In the genomic region with DNA sequence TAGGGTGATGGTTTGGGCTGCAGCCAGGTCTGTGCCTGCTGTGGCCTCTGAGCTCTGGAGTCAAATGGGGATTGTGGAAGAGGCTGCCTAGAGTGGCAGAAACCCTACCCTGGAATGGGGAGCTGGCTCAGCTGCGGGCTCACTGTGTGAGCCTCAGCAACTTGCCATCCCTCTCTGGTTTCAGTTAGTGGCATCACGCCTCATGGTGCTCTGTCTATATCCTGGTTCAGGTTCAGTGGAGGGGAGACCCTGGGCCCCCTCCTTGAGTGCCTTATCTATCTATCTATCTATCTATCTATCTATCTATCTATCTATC, we compare ENCODE assay signal across 37 cellular contexts.
"Had no signal": no experiment of that assay in that cellular context is flagged by ENCODE, and none has a peak within 500 bp of the region (broad histone marks: within the 10 kb centered on the region; RNA-seq: fewer than 3 reads in every experiment).

No MANE protein-coding gene starts in this region.

- H3K36me3 ChIP-seq: adrenal gland, esophagus muscularis mucosa, gastrocnemius medialis, WERI-Rb-1 had no signal

- DNase-seq: activated B cell treated with CpG ODN at 0.5 μM for 24 hours; activated CD4-positive, alpha-beta memory T cell treated with anti-CD3 and anti-CD28 coated beads for 36 hours; activated CD4-positive, alpha-beta T cell treated with anti-CD3 and anti-CD28 coated beads for 36 hours; activated CD4-positive, alpha-beta T cell treated with anti-CD3 and anti-CD28 coated beads, Interleukin-2, amount 10 ng/mL, durations not matched to agents 24 days and 14 days; activated CD8-positive, alpha-beta memory T cell treated with anti-CD3 and anti-CD28 coated beads, Interleukin-2, amount 50 U/mL, for 4 hours; activated CD8-positive, alpha-beta T cell treated with anti-CD3 and anti-CD28 coated beads, Interleukin-2, amount 10 ng/mL, durations not matched to agents 7 days and 5 days; activated effector memory CD4-positive, alpha-beta T cell treated with anti-CD3 and anti-CD28 coated beads, Interleukin-2, amount 50 U/mL, for 16 hours; activated naive CD4-positive, alpha-beta T cell treated with anti-CD3 and anti-CD28 coated beads for 36 hours; activated naive CD8-positive, alpha-beta T cell treated with anti-CD3 and anti-CD28 coated beads for 36 hours; activated naive CD8-positive, alpha-beta T cell treated with anti-CD3 and anti-CD28 coated beads, Interleukin-2, amount 50 U/mL, for 24 hours; activated T-cell treated with anti-CD3 and anti-CD28 coated beads, Interleukin-2, amount 50 U/mL, for 1 hour; activated T-cell treated with anti-CD3 and anti-CD28 coated beads, Interleukin-2, amount 50 U/mL, for 48 hours; adrenal gland; amygdala; aorta; body of pancreas; central memory CD4-positive, alpha-beta T cell; cerebellar nuclear complex; cortex of kidney; dermis blood vessel endothelial cell; effector CD4-positive, alpha-beta T cell; effector memory CD8-positive, alpha-beta T cell; erythroblast; foreskin keratinocyte; gastrocnemius medialis; glutamatergic neuron; T-helper 1 cell; T-helper 17 cell; T1000; WERI-Rb-1 had no signal

- H3K4me1 Mint-ChIP-seq: activated B cell treated with CpG ODN at 0.5 μM for 24 hours; activated CD4-positive, alpha-beta T cell treated with anti-CD3 and anti-CD28 coated beads for 36 hours; activated naive CD4-positive, alpha-beta T cell treated with anti-CD3 and anti-CD28 coated beads, Interleukin-2, amount 50 U/mL, for 24 hours; activated naive CD8-positive, alpha-beta T cell treated with anti-CD3 and anti-CD28 coated beads for 36 hours; activated naive CD8-positive, alpha-beta T cell treated with anti-CD3 and anti-CD28 coated beads, Interleukin-2, amount 50 U/mL, for 24 hours; T-helper 17 cell had no signal

- H3K9me3 Mint-ChIP-seq: activated CD4-positive, alpha-beta T cell treated with anti-CD3 and anti-CD28 coated beads, Interleukin-2, amount 10 ng/mL, durations not matched to agents 24 days and 14 days; activated T-helper 1 cell treated with anti-CD3 and anti-CD28 coated beads, Interleukin-12 subunit alpha, Interleukin-12 subunit beta, Interleukin-2, Interleukin-4 antibody, amounts not matched to agents 30 ng/mL and 10 ng/mL and 1 ng/mL, durations not matched to agents 14 hours and 24 hours and 36 hours; T-helper 2 cell treated with Interferon-gamma antibody and Interleukin-4, amounts not matched to agents 5 μg/mL and 100 μg/mL, for 36 hours had no signal

- H3K27ac Mint-ChIP-seq: activated B cell treated with CpG ODN at 0.5 μM for 24 hours; activated CD4-positive, alpha-beta memory T cell treated with anti-CD3 and anti-CD28 coated beads for 36 hours; activated CD4-positive, alpha-beta T cell treated with anti-CD3 and anti-CD28 coated beads for 36 hours; activated CD4-positive, alpha-beta T cell treated with anti-CD3 and anti-CD28 coated beads, Interleukin-2, amount 10 ng/mL, durations not matched to agents 24 days and 14 days; activated CD8-positive, alpha-beta memory T cell treated with anti-CD3 and anti-CD28 coated beads, Interleukin-2, amount 10 ng/mL, durations not matched to agents 7 days and 5 days; activated CD8-positive, alpha-beta T cell treated with anti-CD3 and anti-CD28 coated beads, Interleukin-2, amount 10 ng/mL, durations not matched to agents 7 days and 5 days; activated naive CD4-positive, alpha-beta T cell treated with anti-CD3 and anti-CD28 coated beads for 36 hours; activated naive CD4-positive, alpha-beta T cell treated with anti-CD3 and anti-CD28 coated beads, Interleukin-2, amount 50 U/mL, for 24 hours; activated naive CD8-positive, alpha-beta T cell treated with anti-CD3 and anti-CD28 coated beads for 36 hours; activated naive CD8-positive, alpha-beta T cell treated with anti-CD3 and anti-CD28 coated beads, Interleukin-2, amount 50 U/mL, for 24 hours; activated T-helper 1 cell treated with anti-CD3 and anti-CD28 coated beads, Interleukin-12 subunit alpha, Interleukin-12 subunit beta, Interleukin-2, Interleukin-4 antibody, amounts not matched to agents 30 ng/mL and 10 ng/mL and 1 ng/mL, durations not matched to agents 14 hours and 24 hours and 36 hours; activated T-helper 2 cell treated with anti-CD3 and anti-CD28 coated beads, Interferon-gamma antibody, Interleukin-2, Interleukin-4, amounts not matched to agents 10 μg/mL and 5 μg/mL and 100 μg/mL, durations not matched to agents 14 hours and 24 hours and 36 hours; effector memory CD8-positive, alpha-beta T cell; T-helper 17 cell; T-helper 2 cell treated with Interferon-gamma antibody and Interleukin-4, amounts not matched to agents 5 μg/mL and 100 μg/mL, for 36 hours had no signal

- H3K9me3 ChIP-seq: adrenal gland, gastrocnemius medialis had no signal

- H3K4me1 ChIP-seq: adrenal gland, body of pancreas, foreskin keratinocyte had no signal

- H3K27me3 ChIP-seq: adrenal gland, body of pancreas, esophagus muscularis mucosa, gastrocnemius medialis had no signal

- H3K4me3 Mint-ChIP-seq: activated B cell treated with CpG ODN at 0.5 μM for 24 hours; activated CD4-positive, alpha-beta memory T cell treated with anti-CD3 and anti-CD28 coated beads for 36 hours; activated CD4-positive, alpha-beta T cell treated with anti-CD3 and anti-CD28 coated beads for 36 hours; activated CD4-positive, alpha-beta T cell treated with anti-CD3 and anti-CD28 coated beads, Interleukin-2, amount 10 ng/mL, durations not matched to agents 24 days and 14 days; activated CD8-positive, alpha-beta memory T cell treated with anti-CD3 and anti-CD28 coated beads, Interleukin-2, amount 10 ng/mL, durations not matched to agents 7 days and 5 days; activated CD8-positive, alpha-beta T cell treated with anti-CD3 and anti-CD28 coated beads, Interleukin-2, amount 10 ng/mL, durations not matched to agents 7 days and 5 days; activated naive CD4-positive, alpha-beta T cell treated with anti-CD3 and anti-CD28 coated beads for 36 hours; activated naive CD4-positive, alpha-beta T cell treated with anti-CD3 and anti-CD28 coated beads, Interleukin-2, amount 50 U/mL, for 24 hours; activated naive CD8-positive, alpha-beta T cell treated with anti-CD3 and anti-CD28 coated beads for 36 hours; activated naive CD8-positive, alpha-beta T cell treated with anti-CD3 and anti-CD28 coated beads, Interleukin-2, amount 50 U/mL, for 24 hours; activated T-helper 1 cell treated with anti-CD3 and anti-CD28 coated beads, Interleukin-12 subunit alpha, Interleukin-12 subunit beta, Interleukin-2, Interleukin-4 antibody, amounts not matched to agents 30 ng/mL and 10 ng/mL and 1 ng/mL, durations not matched to agents 14 hours and 24 hours and 36 hours; effector memory CD8-positive, alpha-beta T cell; T-helper 17 cell; T-helper 2 cell treated with Interferon-gamma antibody and Interleukin-4, amounts not matched to agents 5 μg/mL and 100 μg/mL, for 36 hours had no signal

- H3K4me3 ChIP-seq: adrenal gland, body of pancreas, esophagus muscularis mucosa had no signal

- H3K36me3 Mint-ChIP-seq: activated CD4-positive, alpha-beta memory T cell treated with anti-CD3 and anti-CD28 coated beads for 36 hours; activated CD8-positive, alpha-beta memory T cell treated with anti-CD3 and anti-CD28 coated beads, Interleukin-2, amount 10 ng/mL, durations not matched to agents 7 days and 5 days; activated naive CD8-positive, alpha-beta T cell treated with anti-CD3 and anti-CD28 coated beads for 36 hours had no signal

- H3K27ac ChIP-seq: adrenal gland, body of pancreas, esophagus muscularis mucosa, foreskin keratinocyte, gastrocnemius medialis, WERI-Rb-1 had no signal

- ATAC-seq: activated CD4-positive, alpha-beta T cell treated with anti-CD3 and anti-CD28 coated beads for 36 hours; activated CD4-positive, CD25-positive, alpha-beta regulatory T cell treated with anti-CD3 and anti-CD28 coated beads, Interleukin-2, amount 50 U/mL, for 24 hours; activated CD8-positive, alpha-beta memory T cell treated with anti-CD3 and anti-CD28 coated beads, Interleukin-2, amount 10 ng/mL, durations not matched to agents 7 days and 5 days; activated CD8-positive, alpha-beta T cell treated with anti-CD3 and anti-CD28 coated beads, Interleukin-2, amount 10 ng/mL, durations not matched to agents 7 days and 5 days; activated naive CD8-positive, alpha-beta T cell treated with anti-CD3 and anti-CD28 coated beads, Interleukin-2, amount 50 U/mL, for 24 hours; body of pancreas; effector memory CD8-positive, alpha-beta T cell; foreskin keratinocyte; gastrocnemius medialis; T-helper 17 cell had no signal
